ENCODE assay signal across 20 cellular contexts in genomic region chr2:41886145-41886664, GRCh38.
"Had no signal": no experiment of that assay in that cellular context is flagged by ENCODE, and none has a peak within 500 bp of the region (broad histone marks: within the 10 kb centered on the region; RNA-seq: fewer than 3 reads in every experiment).

No MANE protein-coding gene starts in this region.

- ATAC-seq: activated T-cell treated with anti-CD3 and anti-CD28 coated beads, Interleukin-2, amount 50 U/mL, for 72 hours; natural killer cell; stimulated activated naive B cell treated with anti-CD40 and anti-IgM and Interleukin-4, amounts not matched to agents 10 μg/mL and 1 μg/mL and 100 μg/mL, for 72 hours; T-helper 17 cell had no signal

- H3K4me3 ChIP-seq: lung, pancreas, thoracic aorta, upper lobe of left lung had no signal

- H3K27me3 Mint-ChIP-seq: T-helper 17 cell had no signal

- H3K36me3 Mint-ChIP-seq: activated CD4-positive, alpha-beta memory T cell treated with anti-CD3 and anti-CD28 coated beads for 36 hours; activated naive CD8-positive, alpha-beta T cell treated with anti-CD3 and anti-CD28 coated beads, Interleukin-2, amount 10 ng/mL, durations not matched to agents 7 days and 5 days; stimulated activated naive B cell treated with anti-CD40 and anti-IgM and Interleukin-4, amounts not matched to agents 10 μg/mL and 1 μg/mL and 100 μg/mL, for 72 hours had no signal

- H3K4me1 Mint-ChIP-seq: activated naive CD8-positive, alpha-beta T cell treated with anti-CD3 and anti-CD28 coated beads, Interleukin-2, amount 10 ng/mL, durations not matched to agents 7 days and 5 days; stimulated activated naive B cell treated with anti-CD40 and anti-IgM and Interleukin-4, amounts not matched to agents 10 μg/mL and 1 μg/mL and 100 μg/mL, for 72 hours had no signal

- H3K27me3 ChIP-seq: pancreas, upper lobe of left lung had no signal

- FAIRE-seq: kidney, pancreas, small intestine had no signal

- H3K9me3 ChIP-seq: neutrophil, pancreas, thoracic aorta, upper lobe of left lung had no signal

- H3K4me3 Mint-ChIP-seq: activated CD4-positive, alpha-beta memory T cell treated with anti-CD3 and anti-CD28 coated beads for 36 hours; activated naive CD4-positive, alpha-beta T cell treated with anti-CD3 and anti-CD28 coated beads for 36 hours; activated naive CD8-positive, alpha-beta T cell treated with anti-CD3 and anti-CD28 coated beads, Interleukin-2, amount 10 ng/mL, durations not matched to agents 7 days and 5 days; activated T-cell treated with anti-CD3 and anti-CD28 coated beads, Interleukin-2, amount 50 U/mL, for 72 hours; stimulated activated naive B cell treated with anti-CD40 and anti-IgM and Interleukin-4, amounts not matched to agents 10 μg/mL and 1 μg/mL and 100 μg/mL, for 72 hours; T-helper 17 cell had no signal

- H3K9me3 Mint-ChIP-seq: activated CD4-positive, alpha-beta memory T cell treated with anti-CD3 and anti-CD28 coated beads for 36 hours; activated naive CD4-positive, alpha-beta T cell treated with anti-CD3 and anti-CD28 coated beads for 36 hours; activated naive CD8-positive, alpha-beta T cell treated with anti-CD3 and anti-CD28 coated beads, Interleukin-2, amount 10 ng/mL, durations not matched to agents 7 days and 5 days; activated T-cell treated with anti-CD3 and anti-CD28 coated beads, Interleukin-2, amount 50 U/mL, for 72 hours; natural killer cell; stimulated activated naive B cell treated with anti-CD40 and anti-IgM and Interleukin-4, amounts not matched to agents 10 μg/mL and 1 μg/mL and 100 μg/mL, for 72 hours had no signal

- H3K4me1 ChIP-seq: pancreas, upper lobe of left lung had no signal

- H3K36me3 ChIP-seq: neutrophil, pancreas, thoracic aorta, upper lobe of left lung had no signal

- H3K27ac Mint-ChIP-seq: activated CD4-positive, alpha-beta memory T cell treated with anti-CD3 and anti-CD28 coated beads for 36 hours; activated naive CD4-positive, alpha-beta T cell treated with anti-CD3 and anti-CD28 coated beads for 36 hours; activated naive CD8-positive, alpha-beta T cell treated with anti-CD3 and anti-CD28 coated beads, Interleukin-2, amount 10 ng/mL, durations not matched to agents 7 days and 5 days; activated T-cell treated with anti-CD3 and anti-CD28 coated beads, Interleukin-2, amount 50 U/mL, for 72 hours; natural killer cell; stimulated activated naive B cell treated with anti-CD40 and anti-IgM and Interleukin-4, amounts not matched to agents 10 μg/mL and 1 μg/mL and 100 μg/mL, for 72 hours; T-helper 17 cell had no signal

- DNase-seq: activated CD4-positive, alpha-beta memory T cell treated with anti-CD3 and anti-CD28 coated beads for 36 hours; activated CD4-positive, alpha-beta T cell treated with anti-CD3 and anti-CD28 coated beads for 48 hours; activated effector memory CD4-positive, alpha-beta T cell treated with Interleukin-2 at 50 U/mL for 16 hours; activated naive CD4-positive, alpha-beta T cell treated with anti-CD3 and anti-CD28 coated beads for 36 hours; activated naive CD8-positive, alpha-beta T cell treated with anti-CD3 and anti-CD28 coated beads, Interleukin-2, amount 10 ng/mL, durations not matched to agents 7 days and 5 days; activated T-cell treated with anti-CD3 and anti-CD28 coated beads, Interleukin-2, amount 50 U/mL, for 72 hours; kidney; natural killer cell; pancreas; small intestine; stimulated activated CD4-positive, alpha-beta T cell treated with anti-CD3 and anti-CD28 coated beads, Interleukin-15, amount 100 ng/mL, for 24 hours; stimulated activated CD8-positive, alpha-beta memory T cell treated with anti-CD3 and anti-CD28 coated beads, Interleukin-4, amount 100 ng/mL, for 48 hours; stimulated activated naive B cell treated with anti-CD40 and anti-IgM and Interleukin-4, amounts not matched to agents 10 μg/mL and 1 μg/mL and 100 μg/mL, for 72 hours; SW 1271; T-helper 17 cell; upper lobe of left lung had no signal

- H3K27ac ChIP-seq: epithelial cell of prostate, neutrophil, pancreas, thoracic aorta, upper lobe of left lung had no signal
